ENCODE assay signal across 21 cellular contexts in the genomic region with DNA sequence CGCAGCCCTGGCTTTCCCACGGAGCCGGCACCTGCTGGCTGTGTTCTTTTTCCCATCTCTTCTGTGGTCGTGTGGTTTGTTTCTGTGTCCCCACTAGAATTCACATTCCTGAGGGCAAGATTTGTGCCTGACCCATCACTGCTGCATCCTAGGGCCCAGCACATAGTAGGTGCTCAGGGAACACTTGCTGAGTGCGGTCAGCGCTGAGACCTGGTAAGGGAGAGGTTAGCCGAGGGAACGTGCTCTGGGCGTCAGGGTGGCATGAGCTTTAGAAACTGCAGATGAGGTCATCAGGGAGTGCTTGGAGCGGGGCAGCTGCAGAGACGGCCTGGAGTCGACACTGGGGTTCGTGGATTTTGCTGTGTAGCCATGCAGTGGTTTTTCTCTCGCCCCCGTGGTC. TPM values are rescaled to one million over a fixed set of nuclear protein-coding genes. Genes with fewer than 3 reads are reported as not detected.
DNase-seq lines count a peak whose midpoint lies in the region; ATAC-seq and TF ChIP-seq lines count a peak whose summit lies in the region.
"Had no signal": no experiment of that assay in that cellular context is flagged by ENCODE, and none has a peak within 500 bp of the region (broad histone marks: within the 10 kb centered on the region; RNA-seq: fewer than 3 reads in every experiment).

No MANE protein-coding gene starts in this region.

- peaks cover 37% of the 10 kb centered on the region for H3K36me3 Mint-ChIP-seq in endodermal cell (ENCODE audit: low read depth)
- peaks cover 34 to 44% of the 10 kb centered on the region in 2 donors for H3K36me3 Mint-ChIP-seq in stimulated activated naive B cell treated with anti-CD40 and anti-IgM and Interleukin-4, amounts not matched to agents 10 μg/mL and 1 μg/mL and 100 μg/mL, for 72 hours
- peaks cover 9 to 19% of the 10 kb centered on the region in 2 donors for H3K36me3 Mint-ChIP-seq in CD4-positive, alpha-beta memory T cell
- H3K36me3 Mint-ChIP-seq in WTC11: peaks cover 22% of the 10 kb centered on the region

- H3K27ac Mint-ChIP-seq in endodermal cell (peak overlapping the region; percentile 30), WTC11 (no peak overlapping the region)
- peak overlapping the region; percentile 42 for H3K27ac Mint-ChIP-seq in stimulated activated naive B cell treated with anti-CD40 and anti-IgM and Interleukin-4, amounts not matched to agents 10 μg/mL and 1 μg/mL and 100 μg/mL, for 72 hours
- H3K27ac Mint-ChIP-seq in CD4-positive, alpha-beta memory T cell: peak overlapping the region in 2 of 7 donors; percentile 4 to 22

- H3K9me2 ChIP-seq in OCI-LY1 (ENCODE audit: low read depth, low read length): no peaks in the 10 kb centered on the region

- H3F3A ChIP-seq in OCI-LY1 (ENCODE audit: insufficient read depth, low read length): no peaks in the 10 kb centered on the region

- H3K9me3 Mint-ChIP-seq in endodermal cell (no peaks in the 10 kb centered on the region), WTC11 (peaks cover 3% of the 10 kb centered on the region; the same call in 1 of the 2 replicates)
- H3K9me3 Mint-ChIP-seq in stimulated activated naive B cell treated with anti-CD40 and anti-IgM and Interleukin-4, amounts not matched to agents 10 μg/mL and 1 μg/mL and 100 μg/mL, for 72 hours: no peaks in the 10 kb centered on the region
- no peaks in the 10 kb centered on the region for H3K9me3 Mint-ChIP-seq in CD4-positive, alpha-beta memory T cell

- no peaks in the 10 kb centered on the region for H3K27me3 ChIP-seq in heart left ventricle
- no peaks in the 10 kb centered on the region for H3K27me3 ChIP-seq in OCI-LY1 (ENCODE audit: insufficient read depth, low read length)
- no peaks in the 10 kb centered on the region for H3K27me3 ChIP-seq in endodermal cell (ENCODE audit: control insufficient read depth, insufficient read depth, low read length, poor library complexity, severe bottlenecking)
- no peaks in the 10 kb centered on the region for H3K27me3 ChIP-seq in CD4-positive, alpha-beta memory T cell (ENCODE audit: insufficient read depth, low read length)
- H3K27me3 ChIP-seq: SJSA1 had no signal

- no peak for TF ChIP-seq CTCF in heart left ventricle (IDR thresholded peaks at IDR 0.05)
- no peak for TF ChIP-seq CTCF in OCI-LY1 (IDR thresholded peaks at IDR 0.05; ENCODE audit: low read length)
- no peak for TF ChIP-seq CTCF in endodermal cell (conservative IDR thresholded peaks at IDR 0.05)
- no peak for TF ChIP-seq CTCF in WTC11 (IDR thresholded peaks at IDR 0.05)

- H3K27me3 Mint-ChIP-seq in endodermal cell (ENCODE audit: insufficient read depth) (peaks cover 3% of the 10 kb centered on the region), WTC11 (ENCODE audit: low read depth) (peaks cover 9% of the 10 kb centered on the region)
- H3K27me3 Mint-ChIP-seq in stimulated activated naive B cell treated with anti-CD40 and anti-IgM and Interleukin-4, amounts not matched to agents 10 μg/mL and 1 μg/mL and 100 μg/mL, for 72 hours: no peaks in the 10 kb centered on the region
- H3K27me3 Mint-ChIP-seq in CD4-positive, alpha-beta memory T cell: no peaks in the 10 kb centered on the region

- H3K9ac ChIP-seq in OCI-LY1 (ENCODE audit: low read length): peak overlapping the region; percentile 17; the same call in 1 of the 2 replicates
- no peak overlapping the region for H3K9ac ChIP-seq in endodermal cell (ENCODE audit: extremely low read depth, low read length, poor library complexity, severe bottlenecking)

- no peak overlapping the region for H3K27ac ChIP-seq in heart left ventricle
- peak overlapping the region; percentile 87 for H3K27ac ChIP-seq in OCI-LY1 (ENCODE audit: low read depth, low read length, poor library complexity, severe bottlenecking)
- no peak overlapping the region for H3K27ac ChIP-seq in endodermal cell (ENCODE audit: low read depth, low read length)
- no peak overlapping the region for H3K27ac ChIP-seq in CD4-positive, alpha-beta memory T cell (ENCODE audit: low read depth, low read length)
- H3K27ac ChIP-seq: RWPE1, SJSA1 had no signal

- DNase-seq in Right ventricle myocardium inferior (ENCODE audit: missing footprints): peak; percentile 66
- DNase-seq in heart left ventricle: no peak
- DNase-seq in endodermal cell: no peak
- DNase-seq in stimulated activated naive B cell treated with anti-CD40 and anti-IgM and Interleukin-4, amounts not matched to agents 10 μg/mL and 1 μg/mL and 100 μg/mL, for 72 hours: no peak
- no peak for DNase-seq in CD4-positive, alpha-beta memory T cell
- no peak for DNase-seq in WTC11 (ENCODE audit: low spot score)
- DNase-seq: 8988T, C1 segment of cervical spinal cord, DND-41, GDM1, GOT3, NCI-H1436, NCI-H2029, NCI-H2171, NCI-H446, NCI-H69, PC-3 had no signal

- no peak overlapping the region for H2AFZ ChIP-seq in OCI-LY1 (ENCODE audit: low read length)

- no peak for TF ChIP-seq POLR2A in heart left ventricle (IDR thresholded peaks at IDR 0.05)

- POLR2A ChIA-PET in CD4-positive, alpha-beta memory T cell (lab: Charles Lee; ENCODE audit: partially characterized antibody): no interaction called here
- POLR2A ChIA-PET in WTC11 (lab: Charles Lee): no interaction called here

- WGBS in heart left ventricle, 4 donors: 91 to 96% (median 95%) methylated on average over 15 of the region's 15 CpGs
- WGBS in endodermal cell (ENCODE audit: insufficient coverage in 1 of 2, insufficient read length in 1 of 2), 2 experiments: 96 to 100% methylated on average over 14 to 15 of the region's 15 CpGs

- H3K4me1 ChIP-seq in heart left ventricle (peaks cover 0 to 30% (median 2%) of the 10 kb centered on the region in 12 donors), OCI-LY1 (ENCODE audit: insufficient read depth, low read length, severe bottlenecking) (peaks cover 63% of the 10 kb centered on the region), endodermal cell (ENCODE audit: control insufficient read depth, insufficient read depth, low read length) (no peaks in the 10 kb centered on the region)
- H3K4me1 ChIP-seq in CD4-positive, alpha-beta memory T cell (ENCODE audit: insufficient read depth, low read length): peaks cover 5% of the 10 kb centered on the region

- H3K9me3 ChIP-seq in heart left ventricle (no peaks in the 10 kb centered on the region), OCI-LY1 (ENCODE audit: low read length) (no peaks in the 10 kb centered on the region), endodermal cell (ENCODE audit: control insufficient read depth, low read length) (no peaks in the 10 kb centered on the region)
- no peaks in the 10 kb centered on the region for H3K9me3 ChIP-seq in CD4-positive, alpha-beta memory T cell (ENCODE audit: control insufficient read depth in 1 of 2, low read length in 2 of 2)
- H3K9me3 ChIP-seq: SJSA1 had no signal

- ATAC-seq in Right ventricle myocardium inferior (no peak), heart left ventricle (no peak), WTC11 (no peak), GM19035 (IDR thresholded peaks at IDR 0.05; ENCODE audit: unreplicated experiment) (no peak)
- peak in 1 of 2 donors; percentile 13 for ATAC-seq in stimulated activated naive B cell treated with anti-CD40 and anti-IgM and Interleukin-4, amounts not matched to agents 10 μg/mL and 1 μg/mL and 100 μg/mL, for 72 hours (replicated peaks)
- ATAC-seq: PC-3 had no signal

- intact Hi-C loops in Right ventricle myocardium inferior (cut with DNase I): no loop called here
- intact Hi-C loops in heart left ventricle (cut with DNase I): no loop called here
- intact Hi-C loops in CD4-positive, alpha-beta memory T cell (cut with micrococcal nuclease): no loop called here

- CTCF ChIA-PET in CD4-positive, alpha-beta memory T cell (lab: Charles Lee; ENCODE audit: partially characterized antibody): no interaction called here
- CTCF ChIA-PET in WTC11 (lab: Charles Lee): no interaction called here

- no peak overlapping the region for H3K4me3 ChIP-seq in heart left ventricle
- peak overlapping the region; percentile 1 for H3K4me3 ChIP-seq in OCI-LY1 (ENCODE audit: low read depth, low read length, poor library complexity, severe bottlenecking)
- no peak overlapping the region for H3K4me3 ChIP-seq in endodermal cell (ENCODE audit: low read length)
- no peak overlapping the region for H3K4me3 ChIP-seq in CD4-positive, alpha-beta memory T cell (ENCODE audit: low read length in 2 of 2)
- H3K4me3 ChIP-seq: SJSA1 had no signal

- H3K4me3 Mint-ChIP-seq in endodermal cell (no peak overlapping the region), WTC11 (no peak overlapping the region)
- H3K4me3 Mint-ChIP-seq in stimulated activated naive B cell treated with anti-CD40 and anti-IgM and Interleukin-4, amounts not matched to agents 10 μg/mL and 1 μg/mL and 100 μg/mL, for 72 hours: peak overlapping the region in 1 of 2 donors; percentile 43
- no peak overlapping the region for H3K4me3 Mint-ChIP-seq in CD4-positive, alpha-beta memory T cell

- H3K79me2 ChIP-seq in OCI-LY1 (ENCODE audit: insufficient read depth, low read length): no peaks in the 10 kb centered on the region

- peak overlapping the region; percentile 27 for H3K4me2 ChIP-seq in OCI-LY1 (ENCODE audit: low read length)

- H3K4me1 Mint-ChIP-seq in endodermal cell (no peaks in the 10 kb centered on the region), WTC11 (peaks cover 5% of the 10 kb centered on the region)
- H3K4me1 Mint-ChIP-seq in stimulated activated naive B cell treated with anti-CD40 and anti-IgM and Interleukin-4, amounts not matched to agents 10 μg/mL and 1 μg/mL and 100 μg/mL, for 72 hours: peaks cover 58 to 85% of the 10 kb centered on the region in 2 donors
- H3K4me1 Mint-ChIP-seq in CD4-positive, alpha-beta memory T cell: peaks cover 3 to 13% (median 9%) of the 10 kb centered on the region in 4 donors

- no peaks in the 10 kb centered on the region for H4K20me1 ChIP-seq in OCI-LY1 (ENCODE audit: insufficient read depth, low read length)

- H3K36me3 ChIP-seq in heart left ventricle (peaks cover 0 to 40% (median 29%) of the 10 kb centered on the region in 9 donors), OCI-LY1 (ENCODE audit: insufficient read depth, low read length) (peaks cover 57% of the 10 kb centered on the region), endodermal cell (ENCODE audit: control insufficient read depth, insufficient read depth, low read length) (peaks cover 34% of the 10 kb centered on the region)
- H3K36me3 ChIP-seq in CD4-positive, alpha-beta memory T cell (ENCODE audit: insufficient read depth, low read length): no peaks in the 10 kb centered on the region

RNA-seq across cellular contexts. Expression of a gene that starts 5.9 kb away (rescaled TPM):
- 40.5 TPM for total RNA-seq in Right ventricle myocardium inferior
- total RNA-seq in heart left ventricle: 10 to 100 TPM; 29.0 to 89.3 (median 36.1) TPM
- 10 to 100 TPM; 57.1 to 68.8 TPM for polyA plus RNA-seq in heart left ventricle
- 10 to 100 TPM; 74.9 to 81.2 TPM for total RNA-seq in endodermal cell
- 53.8 TPM for polyA plus RNA-seq in endodermal cell (2013, experiment 1 of 2)
- 53.3 TPM for polyA plus RNA-seq in endodermal cell (2013, experiment 2 of 2)
- 10 to 100 TPM; 45.5 to 46.0 TPM for total RNA-seq in CD4-positive, alpha-beta memory T cell
- polyA plus RNA-seq in CD4-positive, alpha-beta memory T cell: 10 to 100 TPM; 30.7 to 40.6 TPM
- total RNA-seq in WTC11 (2021): 64.5 to 64.7 TPM (median 64.6 TPM) in 3 replicates

RNA-seq across cellular contexts. Expression of a gene that starts 31.3 kb away (rescaled TPM):
- total RNA-seq in Right ventricle myocardium inferior (2.8 TPM), heart left ventricle (10 to 100 TPM in 2 of 9 donors, 1 to 10 TPM in 7; 1.2 to 18.1 (median 4.1) TPM), endodermal cell (100 to 1,000 TPM; 109 to 140 TPM), WTC11 (2021) (150 to 209 TPM (median 163 TPM) in 3 replicates)
- 1 to 10 TPM in 1 of 2 donors, under 1 TPM in 1; 0.19 to 9.1 TPM for polyA plus RNA-seq in heart left ventricle
- 466 TPM for polyA plus RNA-seq in endodermal cell (2013, experiment 1 of 2)
- polyA plus RNA-seq in endodermal cell (2013, experiment 2 of 2): 448 TPM
- under 1 TPM in 1 of 2 experiments, not detected in 1; 0.73 TPM for total RNA-seq in CD4-positive, alpha-beta memory T cell
- polyA plus RNA-seq in CD4-positive, alpha-beta memory T cell: not detected

RNA-seq across cellular contexts. Expression of a gene that starts 35.8 kb away (rescaled TPM):
- total RNA-seq in Right ventricle myocardium inferior (1.5 TPM), heart left ventricle (1 to 10 TPM in 6 of 9 donors, under 1 TPM in 3; 0.42 to 2.1 (median 1.3) TPM), endodermal cell (1 to 10 TPM; 3.4 to 4.8 TPM), WTC11 (2021) (3.4 to 3.8 TPM (median 3.5 TPM) in 3 replicates)
- 1 to 10 TPM; 1.4 to 1.6 TPM for polyA plus RNA-seq in heart left ventricle
- polyA plus RNA-seq in endodermal cell (2013, experiment 1 of 2): 2.7 TPM
- 2.9 TPM for polyA plus RNA-seq in endodermal cell (2013, experiment 2 of 2)
- total RNA-seq in CD4-positive, alpha-beta memory T cell: 10 to 100 TPM; 12.6 to 13.5 TPM
- polyA plus RNA-seq in CD4-positive, alpha-beta memory T cell: under 1 TPM in 1 of 2 donors, not detected in 1; 0.22 TPM
